ENCODE assay signal across 21 cellular contexts in genomic region chr5:179131886-179132585, GRCh38.
DNase-seq lines count a peak whose midpoint lies in the region; ATAC-seq and TF ChIP-seq lines count a peak whose summit lies in the region.
"Had no signal": no experiment of that assay in that cellular context is flagged by ENCODE, and none has a peak within 500 bp of the region (broad histone marks: within the 10 kb centered on the region; RNA-seq: fewer than 3 reads in every experiment).

No MANE protein-coding gene starts in this region.

- ATAC-seq in Right ventricle myocardium inferior (no peak), left cardiac atrium (no peak), GM19397 (IDR thresholded peaks at IDR 0.05; ENCODE audit: unreplicated experiment) (no peak)
- ATAC-seq: HCT116, Panc1 had no signal

- H3K9me3 ChIP-seq in endodermal cell (ENCODE audit: control insufficient read depth, low read length) (no peaks in the 10 kb centered on the region), neuronal stem cell (replicated peaks in 1 of 2; ENCODE audit: control insufficient read depth in 2 of 2, insufficient read depth in 1 of 2, low read depth in 1 of 2, low read length in 2 of 2) (peaks cover 0 to 7% of the 10 kb centered on the region in 2 donors)

- no peaks in the 10 kb centered on the region for H3K27me3 ChIP-seq in endodermal cell (ENCODE audit: control insufficient read depth, insufficient read depth, low read length, poor library complexity, severe bottlenecking)
- no peaks in the 10 kb centered on the region for H3K27me3 ChIP-seq in neuronal stem cell (ENCODE audit: control insufficient read depth in 3 of 3, insufficient read depth in 3 of 3, low read depth in 1 of 3, low read length in 3 of 3)

- H3K4me3 Mint-ChIP-seq in endodermal cell: no peak overlapping the region
- H3K4me3 Mint-ChIP-seq: CD4-positive, CD25-positive, alpha-beta regulatory T cell had no signal

- H3K23ac ChIP-seq in neuronal stem cell (ENCODE audit: low read depth, low read length, poor library complexity): no peak overlapping the region

- no peaks in the 10 kb centered on the region for H3K36me3 ChIP-seq in endodermal cell (ENCODE audit: control insufficient read depth, insufficient read depth, low read length)
- no peaks in the 10 kb centered on the region for H3K36me3 ChIP-seq in neuronal stem cell (replicated peaks in 1 of 2; ENCODE audit: control insufficient read depth in 2 of 2, insufficient read depth in 2 of 2, low read length in 2 of 2)

- no peaks in the 10 kb centered on the region for H3K27me3 Mint-ChIP-seq in endodermal cell (ENCODE audit: insufficient read depth)
- H3K27me3 Mint-ChIP-seq: CD4-positive, CD25-positive, alpha-beta regulatory T cell had no signal

- no peaks in the 10 kb centered on the region for H3K79me1 ChIP-seq in neuronal stem cell (ENCODE audit: low read depth, low read length)

- H3K14ac ChIP-seq in neuronal stem cell (ENCODE audit: low read length): no peak overlapping the region

- no peak overlapping the region for H2BK5ac ChIP-seq in neuronal stem cell (ENCODE audit: low read length)

- H2BK120ac ChIP-seq in neuronal stem cell (ENCODE audit: low read depth, low read length): no peak overlapping the region

- H3K9ac ChIP-seq in endodermal cell (ENCODE audit: extremely low read depth, low read length, poor library complexity, severe bottlenecking) (no peak overlapping the region), neuronal stem cell (ENCODE audit: low read depth, low read length, poor library complexity) (no peak overlapping the region)
- H3K9ac ChIP-seq: KMS-11 had no signal

- no peaks in the 10 kb centered on the region for H3K4me1 ChIP-seq in endodermal cell (ENCODE audit: control insufficient read depth, insufficient read depth, low read length)
- H3K4me1 ChIP-seq in neuronal stem cell (ENCODE audit: control insufficient read depth in 2 of 2, insufficient read depth in 1 of 2, low read depth in 1 of 2, low read length in 2 of 2): peaks cover 0 to under 1% of the 10 kb centered on the region in 2 donors

- no peak overlapping the region for H2BK12ac ChIP-seq in neuronal stem cell (ENCODE audit: low read length)

- no peaks in the 10 kb centered on the region for H3K36me3 Mint-ChIP-seq in endodermal cell (ENCODE audit: low read depth)
- H3K36me3 Mint-ChIP-seq: CD4-positive, CD25-positive, alpha-beta regulatory T cell had no signal

- H3K27ac ChIP-seq in endodermal cell (ENCODE audit: low read depth, low read length) (no peak overlapping the region), neuronal stem cell (replicated peaks; ENCODE audit: low read length) (no peak overlapping the region)
- H3K27ac ChIP-seq: KMS-11, RWPE1 had no signal

- DNase-seq in Right ventricle myocardium inferior (ENCODE audit: missing footprints) (peak; percentile 23), left cardiac atrium (no peak), endodermal cell (peak; percentile 32), neuronal stem cell (ENCODE audit: low spot score) (no peak), NOMO-1 (lab: John Stamatoyannopoulos, UW; ENCODE audit: unreplicated experiment in 2 of 2) (no peak)
- DNase-seq in stimulated activated CD4-positive, alpha-beta T cell treated with anti-CD3 and anti-CD28 coated beads, Interleukin-2, amount 100 ng/mL, for 48 hours: no peak
- DNase-seq: 8988T; ACHN; CD4-positive, CD25-positive, alpha-beta regulatory T cell; DMS153; DND-41; NCI-H1048; NCI-H1694; NCI-H2029 treated with DMSO at 0.1 percent for 48 hours; NCI-H526 treated with DMSO at 0.1 percent for 48 hours; SIG-M5 had no signal

- no peak for TF ChIP-seq CTCF in endodermal cell (conservative IDR thresholded peaks at IDR 0.05)

- no peak overlapping the region for H4K91ac ChIP-seq in neuronal stem cell (ENCODE audit: low read depth, low read length, poor library complexity)

- H2BK15ac ChIP-seq in neuronal stem cell (ENCODE audit: low read length): no peak overlapping the region

- H3K27ac Mint-ChIP-seq in endodermal cell: no peak overlapping the region
- H3K27ac Mint-ChIP-seq: CD4-positive, CD25-positive, alpha-beta regulatory T cell had no signal

- H3K4me1 Mint-ChIP-seq in endodermal cell: no peaks in the 10 kb centered on the region
- H3K4me1 Mint-ChIP-seq: CD4-positive, CD25-positive, alpha-beta regulatory T cell had no signal

- WGBS in endodermal cell (ENCODE audit: insufficient coverage in 1 of 2, insufficient read length in 1 of 2), 2 experiments: 86 to 94% methylated on average over 8 to 15 of the region's 15 CpGs
- no CpG with 5 or more reads among the region's 15 CpGs for WGBS in neuronal stem cell (ENCODE audit: extremely low coverage in 2 of 2, insufficient read length in 2 of 2, insufficient replicate concordance in 1 of 2), 2 donors

- peaks cover 8% of the 10 kb centered on the region for H3K9me3 Mint-ChIP-seq in endodermal cell

- H3K4me2 ChIP-seq in neuronal stem cell (ENCODE audit: insufficient read depth, low read length, poor library complexity, severe bottlenecking): no peak overlapping the region
- H3K4me2 ChIP-seq: KMS-11 had no signal

- H3K18ac ChIP-seq in neuronal stem cell (ENCODE audit: low read length): peak overlapping the region; percentile 48

- no peak overlapping the region for H2AK5ac ChIP-seq in neuronal stem cell (ENCODE audit: low read depth, low read length)

- intact Hi-C loops in Right ventricle myocardium inferior (cut with DNase I) (no loop called here), left cardiac atrium (cut with DNase I) (no loop called here)

- H3K4ac ChIP-seq in neuronal stem cell (ENCODE audit: low read length): no peak overlapping the region

- no peak overlapping the region for H2AFZ ChIP-seq in neuronal stem cell (ENCODE audit: low read length)

- H3K4me3 ChIP-seq in endodermal cell (ENCODE audit: low read length) (no peak overlapping the region), neuronal stem cell (ENCODE audit: low read length in 2 of 2) (no peak overlapping the region)

- H4K8ac ChIP-seq in neuronal stem cell (ENCODE audit: low read depth, low read length): no peak overlapping the region

Comparison
In these comparisons a context has a peak if more than half of its experiments do, and no peak if none do; other contexts are left out.
1. DNase-seq: peak in Right ventricle myocardium inferior (single experiment) and endodermal cell (single experiment); none in left cardiac atrium (single experiment), neuronal stem cell (single experiment), NOMO-1 (0 of 2) and stimulated activated CD4-positive, alpha-beta T cell treated with anti-CD3 and anti-CD28 coated beads, Interleukin-2, amount 100 ng/mL, for 48 hours (0 of 2).